Comparison of ENCODE assay signal across 11 cellular contexts in genomic region chr13:24223341-24224231, GRCh38.
DNase-seq lines count a peak whose midpoint lies in the region; ATAC-seq, FAIRE-seq and TF ChIP-seq lines count a peak whose summit lies in the region.
"Had no signal": no experiment of that assay in that cellular context is flagged by ENCODE, and none has a peak within 500 bp of the region (broad histone marks: within the 10 kb centered on the region; RNA-seq: fewer than 3 reads in every experiment).

No MANE protein-coding gene starts in this region.

- H3K27ac Mint-ChIP-seq in CD14-positive monocyte = peak overlapping the region in 5 of 7 donors; percentile 2 to 88 (median 74)

- no peaks in the 10 kb centered on the region for H3K36me3 Mint-ChIP-seq in CD14-positive monocyte

- intact Hi-C loops in CD14-positive monocyte (cut with micrococcal nuclease) = loop anchor here (5.0 to 10.0 kb wide), 3 partner anchors 199 to 309 kb away; no protein-coding TSS in a partner anchor

- ATAC-seq in HG03342 (IDR thresholded peaks at IDR 0.05; ENCODE audit: unreplicated experiment) (peak; percentile 41), esophagus mucosa (peak; percentile 4)

- peaks cover 0 to 10% (median 3%) of the 10 kb centered on the region in 3 donors for H3K27me3 Mint-ChIP-seq in CD14-positive monocyte (ENCODE audit: low read depth in 3 of 3)

- no peak for DNase-seq in CD14-positive monocyte (ENCODE audit: low spot score)
- DNase-seq in GM18507 (ENCODE audit: extremely low spot score, insufficient read length, low read depth) = no peak
- no peak for DNase-seq in NCI-H524 treated with DMSO at 0.1 percent for 48 hours (lab: John Stamatoyannopoulos, UW)
- no peak for DNase-seq in HCEC 1CT
- no peak for DNase-seq in retina
- DNase-seq in activated CD4-positive, alpha-beta T cell treated with anti-CD3 and anti-CD28 coated beads, Interleukin-2, amount 50 U/mL, for 4 hours = no peak
- DNase-seq: activated CD4-positive, alpha-beta T cell treated with anti-CD3 and anti-CD28 coated beads, Interleukin-2, amount 50 U/mL, for 1 hour; stimulated activated CD8-positive, alpha-beta memory T cell treated with anti-CD3 and anti-CD28 coated beads, Interleukin-4, amount 100 ng/mL, for 48 hours had no signal

- FAIRE-seq in GM18507 (lab: Jason Lieb, UNC) = peak; percentile 75
- FAIRE-seq: astrocyte had no signal

- no peak for TF ChIP-seq CTCF in CD14-positive monocyte (IDR thresholded peaks at IDR 0.05)

- H3K9me3 Mint-ChIP-seq in CD14-positive monocyte = peaks cover 0 to 5% (median 0%) of the 10 kb centered on the region in 7 donors

- peak overlapping the region; percentile 81 to 93 for H3K4me3 Mint-ChIP-seq in CD14-positive monocyte

- peaks cover 21% of the 10 kb centered on the region for H3K4me1 Mint-ChIP-seq in CD14-positive monocyte
